Comparison of ENCODE assay signal across 21 cellular contexts in the genomic region with DNA sequence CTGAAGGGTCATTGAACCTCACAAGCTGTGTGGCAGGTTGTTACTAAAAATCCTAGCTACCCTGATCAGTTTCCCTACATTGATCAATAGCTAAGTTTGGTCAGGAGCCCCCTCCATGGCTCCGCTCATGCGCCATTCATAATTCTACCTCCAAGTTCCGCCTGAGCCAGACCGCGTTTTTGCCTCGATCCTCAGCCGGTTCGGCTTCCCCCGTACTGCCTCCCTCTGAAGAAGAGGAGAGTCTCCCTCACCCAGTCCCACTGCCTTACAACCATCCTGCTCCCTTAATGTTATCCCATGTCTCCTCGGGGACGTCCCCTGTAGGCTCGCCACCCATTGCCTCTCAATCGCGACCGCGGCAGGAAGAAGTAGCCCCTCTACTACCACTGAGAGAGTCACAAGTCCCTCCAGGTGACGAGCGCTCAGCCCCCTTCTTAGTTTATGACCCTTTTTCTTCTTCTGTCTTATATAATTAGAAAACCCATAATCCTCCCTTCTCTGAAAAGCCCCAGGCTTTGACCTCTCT.
A peak's percentile ranks its signal among the peaks of the same experiment; 100 is the strongest.
DNase-seq lines count a peak whose midpoint lies in the region; ATAC-seq and TF ChIP-seq lines count a peak whose summit lies in the region.
"Had no signal": no experiment of that assay in that cellular context is flagged by ENCODE, and none has a peak within 500 bp of the region (broad histone marks: within the 10 kb centered on the region; RNA-seq: fewer than 3 reads in every experiment).

No MANE protein-coding gene starts in this region.

- no peak for TF ChIP-seq CTCF in CD4-positive, alpha-beta T cell (IDR thresholded peaks at IDR 0.05)
- TF ChIP-seq CTCF in neural progenitor cell (IDR thresholded peaks at IDR 0.05): no peak

- H3K4me1 ChIP-seq in neural progenitor cell: peaks cover 4% of the 10 kb centered on the region
- H3K4me1 ChIP-seq: ascending aorta, right lobe of liver, testis had no signal

- H3K4me3 ChIP-seq in neural progenitor cell: no peak overlapping the region
- H3K4me3 ChIP-seq: ascending aorta, hepatocyte, right lobe of liver, testis had no signal

- no peaks in the 10 kb centered on the region for H3K9me3 ChIP-seq in CD4-positive, alpha-beta T cell (ENCODE audit: control insufficient read depth, low read length)
- H3K9me3 ChIP-seq in neural progenitor cell (ENCODE audit: low read depth): no peaks in the 10 kb centered on the region
- H3K9me3 ChIP-seq: ascending aorta, right lobe of liver, testis had no signal

- peak overlapping the region; percentile 59 for H3K4me3 Mint-ChIP-seq in CD4-positive, alpha-beta T cell
- H3K4me3 Mint-ChIP-seq in central memory CD8-positive, alpha-beta T cell: peak overlapping the region; percentile 26
- H3K4me3 Mint-ChIP-seq in neural progenitor cell: no peak overlapping the region

- H3K27me3 Mint-ChIP-seq in CD4-positive, alpha-beta T cell: no peaks in the 10 kb centered on the region
- no peaks in the 10 kb centered on the region for H3K27me3 Mint-ChIP-seq in central memory CD8-positive, alpha-beta T cell
- peaks cover 7% of the 10 kb centered on the region for H3K27me3 Mint-ChIP-seq in neural progenitor cell (ENCODE audit: insufficient read depth, low read depth)

- no peaks in the 10 kb centered on the region for H4K20me1 ChIP-seq in neural progenitor cell (ENCODE audit: low read depth)

- DNase-seq in CD4-positive, alpha-beta T cell: no peak
- DNase-seq in ELF-1 (ENCODE audit: low read depth, low spot score) (peak; percentile 29), neural progenitor cell (ENCODE audit: low spot score) (no peak), SKM-1 treated with dmso at 0.1 percent for 144 hours (lab: John Stamatoyannopoulos, UW; ENCODE audit: unreplicated experiment) (no peak)
- DNase-seq in central memory CD8-positive, alpha-beta T cell (ENCODE audit: low spot score in 2 of 2): no peak
- no peak for DNase-seq in stimulated activated naive CD4-positive, alpha-beta T cell treated with Interleukin-2 at 50 U/mL for 16 hours (lab: John Stamatoyannopoulos, UW)
- DNase-seq: activated CD4-positive, alpha-beta T cell treated with anti-CD3 and anti-CD28 coated beads for 48 hours; activated CD8-positive, alpha-beta memory T cell treated with anti-CD3 and anti-CD28 coated beads, Interleukin-2, amount 50 U/mL, for 48 hours; activated naive CD4-positive, alpha-beta T cell; foreskin melanocyte; Kasumi-1; NCI-H1105 treated with DMSO at 0.1 percent for 48 hours; NCI-H524; right lobe of liver; RPMI8226; stimulated activated CD4-positive, alpha-beta T cell treated with anti-CD3 and anti-CD28 coated beads, Interleukin-15, amount 100 ng/mL, for 24 hours; testis had no signal

- H3K4me2 ChIP-seq in neural progenitor cell: no peak overlapping the region

- no peak overlapping the region for H3K27ac ChIP-seq in CD4-positive, alpha-beta T cell (ENCODE audit: low read depth, low read length)
- no peak overlapping the region for H3K27ac ChIP-seq in neural progenitor cell
- H3K27ac ChIP-seq: ascending aorta, right lobe of liver, testis had no signal

- no peaks in the 10 kb centered on the region for H3K9me3 Mint-ChIP-seq in CD4-positive, alpha-beta T cell
- no peaks in the 10 kb centered on the region for H3K9me3 Mint-ChIP-seq in central memory CD8-positive, alpha-beta T cell
- peaks cover 6% of the 10 kb centered on the region for H3K9me3 Mint-ChIP-seq in neural progenitor cell

- peak overlapping the region; percentile 98 for H3K27ac Mint-ChIP-seq in CD4-positive, alpha-beta T cell
- peak overlapping the region; percentile 82 for H3K27ac Mint-ChIP-seq in central memory CD8-positive, alpha-beta T cell (ENCODE audit: low read depth)
- H3K27ac Mint-ChIP-seq in neural progenitor cell: peak overlapping the region; percentile 91

- no peaks in the 10 kb centered on the region for H3K36me3 ChIP-seq in neural progenitor cell
- H3K36me3 ChIP-seq: ascending aorta, right lobe of liver had no signal

- no peak for ATAC-seq in CD4-positive, alpha-beta T cell (ENCODE audit: poor library complexity)
- ATAC-seq in central memory CD8-positive, alpha-beta T cell (replicated peaks; ENCODE audit: extremely low read depth, poor library complexity, severe bottlenecking): no peak
- ATAC-seq in GM18861 (IDR thresholded peaks at IDR 0.05; ENCODE audit: unreplicated experiment): no peak
- ATAC-seq: right lobe of liver, SK-N-SH treated with all-trans-retinoic acid at 6 μM for 48 hours had no signal

- peaks cover 24% of the 10 kb centered on the region for H3K36me3 Mint-ChIP-seq in CD4-positive, alpha-beta T cell (ENCODE audit: low read depth)
- H3K36me3 Mint-ChIP-seq in central memory CD8-positive, alpha-beta T cell (ENCODE audit: insufficient read depth): peaks cover 11% of the 10 kb centered on the region
- peaks cover 4% of the 10 kb centered on the region for H3K36me3 Mint-ChIP-seq in neural progenitor cell

- intact Hi-C loops in CD4-positive, alpha-beta T cell (cut with DNase I, micrococcal nuclease): loop anchor here in 1 of 2 experiments (5.0 kb wide), 1 partner anchor 65 kb away; no protein-coding TSS in a partner anchor

- no peak overlapping the region for H2AFZ ChIP-seq in neural progenitor cell (replicated peaks)
- H2AFZ ChIP-seq: hepatocyte had no signal

- no peaks in the 10 kb centered on the region for H3K79me2 ChIP-seq in neural progenitor cell (ENCODE audit: low read depth)
- H3K79me2 ChIP-seq: hepatocyte had no signal

- H3F3A ChIP-seq in neural progenitor cell (ENCODE audit: low read depth): peaks cover 10% of the 10 kb centered on the region

- H3K27me3 ChIP-seq in CD4-positive, alpha-beta T cell (ENCODE audit: control insufficient read depth, insufficient read depth, low read length): no peaks in the 10 kb centered on the region
- no peaks in the 10 kb centered on the region for H3K27me3 ChIP-seq in neural progenitor cell
- H3K27me3 ChIP-seq: ascending aorta, hepatocyte, right lobe of liver, testis had no signal

- H3K4me1 Mint-ChIP-seq in CD4-positive, alpha-beta T cell (ENCODE audit: low read depth): peaks cover 51% of the 10 kb centered on the region
- peaks cover 52% of the 10 kb centered on the region for H3K4me1 Mint-ChIP-seq in central memory CD8-positive, alpha-beta T cell
- H3K4me1 Mint-ChIP-seq in neural progenitor cell: peaks cover 49% of the 10 kb centered on the region

- POLR2A ChIA-PET in CD4-positive, alpha-beta T cell (lab: Charles Lee): interaction anchor here (1.1 kb wide), 1 partner anchor 515 kb away, joined by 3 read pairs; no protein-coding TSS in a partner anchor

- H3K9ac ChIP-seq in neural progenitor cell: no peak overlapping the region

- CTCF ChIA-PET in CD4-positive, alpha-beta T cell (lab: Charles Lee): no interaction called here
